ENCODE assay signal across 1 cellular context in the genomic region with DNA sequence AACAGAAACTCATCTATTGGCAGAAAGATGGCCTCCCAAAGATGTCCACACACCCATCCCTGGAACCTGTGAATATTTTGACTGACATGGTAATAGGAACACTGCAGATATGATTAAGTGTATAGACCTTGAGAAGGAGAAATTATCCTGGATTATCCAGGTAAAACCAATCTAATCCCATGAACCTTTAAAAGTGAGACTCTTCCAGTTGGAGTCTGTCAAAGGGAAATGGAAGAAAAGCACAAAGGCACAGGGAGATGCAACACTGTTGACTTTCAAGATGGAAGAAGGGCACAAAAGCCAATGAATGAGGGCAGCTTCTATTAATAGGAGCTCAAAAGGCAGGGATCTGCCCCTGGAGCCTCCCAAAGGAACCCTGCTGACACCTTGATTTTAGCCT.
TF ChIP-seq lines count a peak whose summit lies in the region.

No MANE protein-coding gene starts in this region.

TF ChIP-seq in K562, 482 proteins besides CTCF, POLR2A, EP300 and RAD21 (continued from another document and continues in another):
- TF ChIP-seq, protein P1, sequence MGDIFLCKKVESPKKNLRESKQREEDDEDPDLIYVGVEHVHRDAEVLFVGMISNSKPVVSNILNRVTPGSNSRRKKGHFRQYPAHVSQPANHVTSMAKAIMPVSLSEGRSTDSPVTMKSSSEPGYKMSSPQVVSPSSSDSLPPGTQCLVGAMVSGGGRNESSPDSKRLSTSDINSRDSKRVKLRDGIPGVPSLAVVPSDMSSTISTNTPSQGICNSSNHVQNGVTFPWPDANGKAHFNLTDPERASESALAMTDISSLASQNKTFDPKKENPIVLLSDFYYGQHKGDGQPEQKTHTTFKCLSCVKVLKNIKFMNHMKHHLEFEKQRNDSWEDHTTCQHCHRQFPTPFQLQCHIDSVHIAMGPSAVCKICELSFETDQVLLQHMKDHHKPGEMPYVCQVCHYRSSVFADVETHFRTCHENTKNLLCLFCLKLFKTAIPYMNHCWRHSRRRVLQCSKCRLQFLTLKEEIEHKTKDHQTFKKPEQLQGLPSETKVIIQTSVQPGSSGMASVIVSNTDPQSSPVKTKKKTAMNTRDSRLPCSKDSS (IDR thresholded peaks at IDR 0.05; ENCODE audit: low read depth, partially characterized antibody) = no peak
- TF ChIP-seq ZNF324 (CRISPR knock-in tag; IDR thresholded peaks at IDR 0.05) (no peak), FOXJ2 (tag; IDR thresholded peaks at IDR 0.05) (no peak), NONO (IDR thresholded peaks at IDR 0.05; ENCODE audit: low read depth in 2 of 2, low read length in 1 of 2) (no peak), TCF3 (CRISPR knock-in tag; IDR thresholded peaks at IDR 0.05) (no peak), NCOR1 (IDR thresholded peaks at IDR 0.05) (no peak), TEAD4 (IDR thresholded peaks at IDR 0.05; ENCODE audit: low read length) (no peak), TEAD4 (CRISPR knock-in tag; IDR thresholded peaks at IDR 0.05; ENCODE audit: borderline replicate concordance) (no peak), RNF2 (IDR thresholded peaks at IDR 0.05) (no peak; the same call in 1 of the 2 replicates), DDX20 (tag; IDR thresholded peaks at IDR 0.05; ENCODE audit: low read depth) (peak; percentile 18; the same call in 1 of the 2 replicates), POLR2AphosphoS5 (IDR thresholded peaks at IDR 0.05; ENCODE audit: control insufficient read depth, insufficient read depth, low read depth, low read length) (no peak), MECOM (CRISPR knock-in tag; IDR thresholded peaks at IDR 0.05) (no peak), TBL1XR1 (IDR thresholded peaks at IDR 0.05; ENCODE audit: low read length in 2 of 2) (no peak), MAFK (IDR thresholded peaks at IDR 0.05; ENCODE audit: low read length) (no peak), GABPB2 (CRISPR knock-in tag; conservative IDR thresholded peaks at IDR 0.05) (no peak), PHF8 (IDR thresholded peaks at IDR 0.05; ENCODE audit: borderline replicate concordance, low read length) (no peak), TSC22D4 (tag; IDR thresholded peaks at IDR 0.05) (no peak), RFX5 (IDR thresholded peaks at IDR 0.05; ENCODE audit: low read depth, low read length) (no peak), SRSF3 (IDR thresholded peaks at IDR 0.05; ENCODE audit: insufficient read depth, low read length) (no peak), CBX8 (IDR thresholded peaks at IDR 0.05; ENCODE audit: borderline replicate concordance, extremely low read depth, low read depth, low read length, poor library complexity, severe bottlenecking) (no peak), HNRNPLL (IDR thresholded peaks at IDR 0.05; ENCODE audit: low read depth, low read length, poor library complexity, severe bottlenecking) (no peak), ESRRA (IDR thresholded peaks at IDR 0.05; ENCODE audit: borderline replicate concordance, low read depth) (no peak), FOSL1 (tag; conservative IDR thresholded peaks at IDR 0.05) (no peak), NUFIP1 (IDR thresholded peaks at IDR 0.05; ENCODE audit: partially characterized antibody) (no peak), ZNF232 (CRISPR knock-in tag; IDR thresholded peaks at IDR 0.05) (no peak), CBX3 (IDR thresholded peaks at IDR 0.05; ENCODE audit: borderline replicate concordance in 1 of 2, low read length in 2 of 2) (no peak), ZNF830 (CRISPR knock-in tag; IDR thresholded peaks at IDR 0.05) (no peak), SMARCA4 (IDR thresholded peaks at IDR 0.05) (no peak), WHSC1 (IDR thresholded peaks at IDR 0.05; ENCODE audit: low read length) (no peak), FOXM1 (IDR thresholded peaks at IDR 0.05; ENCODE audit: low read depth) (no peak), FOXM1 (CRISPR knock-in tag; IDR thresholded peaks at IDR 0.05; ENCODE audit: low read depth) (no peak), CXXC5 (CRISPR knock-in tag; IDR thresholded peaks at IDR 0.05) (no peak), SETDB1 (IDR thresholded peaks at IDR 0.05; ENCODE audit: low read length) (no peak)
- TF ChIP-seq, protein P2, sequence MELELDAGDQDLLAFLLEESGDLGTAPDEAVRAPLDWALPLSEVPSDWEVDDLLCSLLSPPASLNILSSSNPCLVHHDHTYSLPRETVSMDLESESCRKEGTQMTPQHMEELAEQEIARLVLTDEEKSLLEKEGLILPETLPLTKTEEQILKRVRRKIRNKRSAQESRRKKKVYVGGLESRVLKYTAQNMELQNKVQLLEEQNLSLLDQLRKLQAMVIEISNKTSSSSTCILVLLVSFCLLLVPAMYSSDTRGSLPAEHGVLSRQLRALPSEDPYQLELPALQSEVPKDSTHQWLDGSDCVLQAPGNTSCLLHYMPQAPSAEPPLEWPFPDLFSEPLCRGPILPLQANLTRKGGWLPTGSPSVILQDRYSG (tag; conservative IDR thresholded peaks at IDR 0.05; ENCODE audit: low read depth) = peak; percentile 57; the same call in 1 of the 2 replicates
- TF ChIP-seq, protein P3, sequence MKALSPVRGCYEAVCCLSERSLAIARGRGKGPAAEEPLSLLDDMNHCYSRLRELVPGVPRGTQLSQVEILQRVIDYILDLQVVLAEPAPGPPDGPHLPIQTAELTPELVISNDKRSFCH (CRISPR knock-in tag; IDR thresholded peaks at IDR 0.05) = no peak
- TF ChIP-seq, protein P3 (tag; IDR thresholded peaks at IDR 0.05) = no peak; the same call in 1 of the 2 replicates
- TF ChIP-seq, protein P4, sequence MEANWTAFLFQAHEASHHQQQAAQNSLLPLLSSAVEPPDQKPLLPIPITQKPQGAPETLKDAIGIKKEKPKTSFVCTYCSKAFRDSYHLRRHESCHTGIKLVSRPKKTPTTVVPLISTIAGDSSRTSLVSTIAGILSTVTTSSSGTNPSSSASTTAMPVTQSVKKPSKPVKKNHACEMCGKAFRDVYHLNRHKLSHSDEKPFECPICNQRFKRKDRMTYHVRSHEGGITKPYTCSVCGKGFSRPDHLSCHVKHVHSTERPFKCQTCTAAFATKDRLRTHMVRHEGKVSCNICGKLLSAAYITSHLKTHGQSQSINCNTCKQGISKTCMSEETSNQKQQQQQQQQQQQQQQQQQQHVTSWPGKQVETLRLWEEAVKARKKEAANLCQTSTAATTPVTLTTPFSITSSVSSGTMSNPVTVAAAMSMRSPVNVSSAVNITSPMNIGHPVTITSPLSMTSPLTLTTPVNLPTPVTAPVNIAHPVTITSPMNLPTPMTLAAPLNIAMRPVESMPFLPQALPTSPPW (CRISPR knock-in tag; IDR thresholded peaks at IDR 0.05) = 0 out of 2 replicates have a peak, but pooled peaks have one; percentile 25
- TF ChIP-seq, protein P5, sequence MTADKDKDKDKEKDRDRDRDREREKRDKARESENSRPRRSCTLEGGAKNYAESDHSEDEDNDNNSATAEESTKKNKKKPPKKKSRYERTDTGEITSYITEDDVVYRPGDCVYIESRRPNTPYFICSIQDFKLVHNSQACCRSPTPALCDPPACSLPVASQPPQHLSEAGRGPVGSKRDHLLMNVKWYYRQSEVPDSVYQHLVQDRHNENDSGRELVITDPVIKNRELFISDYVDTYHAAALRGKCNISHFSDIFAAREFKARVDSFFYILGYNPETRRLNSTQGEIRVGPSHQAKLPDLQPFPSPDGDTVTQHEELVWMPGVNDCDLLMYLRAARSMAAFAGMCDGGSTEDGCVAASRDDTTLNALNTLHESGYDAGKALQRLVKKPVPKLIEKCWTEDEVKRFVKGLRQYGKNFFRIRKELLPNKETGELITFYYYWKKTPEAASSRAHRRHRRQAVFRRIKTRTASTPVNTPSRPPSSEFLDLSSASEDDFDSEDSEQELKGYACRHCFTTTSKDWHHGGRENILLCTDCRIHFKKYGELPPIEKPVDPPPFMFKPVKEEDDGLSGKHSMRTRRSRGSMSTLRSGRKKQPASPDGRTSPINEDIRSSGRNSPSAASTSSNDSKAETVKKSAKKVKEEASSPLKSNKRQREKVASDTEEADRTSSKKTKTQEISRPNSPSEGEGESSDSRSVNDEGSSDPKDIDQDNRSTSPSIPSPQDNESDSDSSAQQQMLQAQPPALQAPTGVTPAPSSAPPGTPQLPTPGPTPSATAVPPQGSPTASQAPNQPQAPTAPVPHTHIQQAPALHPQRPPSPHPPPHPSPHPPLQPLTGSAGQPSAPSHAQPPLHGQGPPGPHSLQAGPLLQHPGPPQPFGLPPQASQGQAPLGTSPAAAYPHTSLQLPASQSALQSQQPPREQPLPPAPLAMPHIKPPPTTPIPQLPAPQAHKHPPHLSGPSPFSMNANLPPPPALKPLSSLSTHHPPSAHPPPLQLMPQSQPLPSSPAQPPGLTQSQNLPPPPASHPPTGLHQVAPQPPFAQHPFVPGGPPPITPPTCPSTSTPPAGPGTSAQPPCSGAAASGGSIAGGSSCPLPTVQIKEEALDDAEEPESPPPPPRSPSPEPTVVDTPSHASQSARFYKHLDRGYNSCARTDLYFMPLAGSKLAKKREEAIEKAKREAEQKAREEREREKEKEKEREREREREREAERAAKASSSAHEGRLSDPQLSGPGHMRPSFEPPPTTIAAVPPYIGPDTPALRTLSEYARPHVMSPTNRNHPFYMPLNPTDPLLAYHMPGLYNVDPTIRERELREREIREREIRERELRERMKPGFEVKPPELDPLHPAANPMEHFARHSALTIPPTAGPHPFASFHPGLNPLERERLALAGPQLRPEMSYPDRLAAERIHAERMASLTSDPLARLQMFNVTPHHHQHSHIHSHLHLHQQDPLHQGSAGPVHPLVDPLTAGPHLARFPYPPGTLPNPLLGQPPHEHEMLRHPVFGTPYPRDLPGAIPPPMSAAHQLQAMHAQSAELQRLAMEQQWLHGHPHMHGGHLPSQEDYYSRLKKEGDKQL (CRISPR knock-in tag; IDR thresholded peaks at IDR 0.05; ENCODE audit: borderline replicate concordance) = no peak
- TF ChIP-seq, protein P6, sequence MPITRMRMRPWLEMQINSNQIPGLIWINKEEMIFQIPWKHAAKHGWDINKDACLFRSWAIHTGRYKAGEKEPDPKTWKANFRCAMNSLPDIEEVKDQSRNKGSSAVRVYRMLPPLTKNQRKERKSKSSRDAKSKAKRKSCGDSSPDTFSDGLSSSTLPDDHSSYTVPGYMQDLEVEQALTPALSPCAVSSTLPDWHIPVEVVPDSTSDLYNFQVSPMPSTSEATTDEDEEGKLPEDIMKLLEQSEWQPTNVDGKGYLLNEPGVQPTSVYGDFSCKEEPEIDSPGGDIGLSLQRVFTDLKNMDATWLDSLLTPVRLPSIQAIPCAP (CRISPR knock-in tag; IDR thresholded peaks at IDR 0.05; ENCODE audit: borderline replicate concordance) = no peak
- TF ChIP-seq, protein P7, sequence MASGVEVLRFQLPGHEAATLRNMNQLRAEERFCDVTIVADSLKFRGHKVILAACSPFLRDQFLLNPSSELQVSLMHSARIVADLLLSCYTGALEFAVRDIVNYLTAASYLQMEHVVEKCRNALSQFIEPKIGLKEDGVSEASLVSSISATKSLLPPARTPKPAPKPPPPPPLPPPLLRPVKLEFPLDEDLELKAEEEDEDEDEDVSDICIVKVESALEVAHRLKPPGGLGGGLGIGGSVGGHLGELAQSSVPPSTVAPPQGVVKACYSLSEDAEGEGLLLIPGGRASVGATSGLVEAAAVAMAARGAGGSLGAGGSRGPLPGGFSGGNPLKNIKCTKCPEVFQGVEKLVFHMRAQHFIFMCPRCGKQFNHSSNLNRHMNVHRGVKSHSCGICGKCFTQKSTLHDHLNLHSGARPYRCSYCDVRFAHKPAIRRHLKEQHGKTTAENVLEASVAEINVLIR (CRISPR knock-in tag; IDR thresholded peaks at IDR 0.05) = no peak
- TF ChIP-seq, protein P8, sequence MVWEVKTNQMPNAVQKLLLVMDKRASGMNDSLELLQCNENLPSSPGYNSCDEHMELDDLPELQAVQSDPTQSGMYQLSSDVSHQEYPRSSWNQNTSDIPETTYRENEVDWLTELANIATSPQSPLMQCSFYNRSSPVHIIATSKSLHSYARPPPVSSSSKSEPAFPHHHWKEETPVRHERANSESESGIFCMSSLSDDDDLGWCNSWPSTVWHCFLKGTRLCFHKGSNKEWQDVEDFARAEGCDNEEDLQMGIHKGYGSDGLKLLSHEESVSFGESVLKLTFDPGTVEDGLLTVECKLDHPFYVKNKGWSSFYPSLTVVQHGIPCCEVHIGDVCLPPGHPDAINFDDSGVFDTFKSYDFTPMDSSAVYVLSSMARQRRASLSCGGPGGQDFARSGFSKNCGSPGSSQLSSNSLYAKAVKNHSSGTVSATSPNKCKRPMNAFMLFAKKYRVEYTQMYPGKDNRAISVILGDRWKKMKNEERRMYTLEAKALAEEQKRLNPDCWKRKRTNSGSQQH (CRISPR knock-in tag; IDR thresholded peaks at IDR 0.05) = no peak
- TF ChIP-seq, protein P9, sequence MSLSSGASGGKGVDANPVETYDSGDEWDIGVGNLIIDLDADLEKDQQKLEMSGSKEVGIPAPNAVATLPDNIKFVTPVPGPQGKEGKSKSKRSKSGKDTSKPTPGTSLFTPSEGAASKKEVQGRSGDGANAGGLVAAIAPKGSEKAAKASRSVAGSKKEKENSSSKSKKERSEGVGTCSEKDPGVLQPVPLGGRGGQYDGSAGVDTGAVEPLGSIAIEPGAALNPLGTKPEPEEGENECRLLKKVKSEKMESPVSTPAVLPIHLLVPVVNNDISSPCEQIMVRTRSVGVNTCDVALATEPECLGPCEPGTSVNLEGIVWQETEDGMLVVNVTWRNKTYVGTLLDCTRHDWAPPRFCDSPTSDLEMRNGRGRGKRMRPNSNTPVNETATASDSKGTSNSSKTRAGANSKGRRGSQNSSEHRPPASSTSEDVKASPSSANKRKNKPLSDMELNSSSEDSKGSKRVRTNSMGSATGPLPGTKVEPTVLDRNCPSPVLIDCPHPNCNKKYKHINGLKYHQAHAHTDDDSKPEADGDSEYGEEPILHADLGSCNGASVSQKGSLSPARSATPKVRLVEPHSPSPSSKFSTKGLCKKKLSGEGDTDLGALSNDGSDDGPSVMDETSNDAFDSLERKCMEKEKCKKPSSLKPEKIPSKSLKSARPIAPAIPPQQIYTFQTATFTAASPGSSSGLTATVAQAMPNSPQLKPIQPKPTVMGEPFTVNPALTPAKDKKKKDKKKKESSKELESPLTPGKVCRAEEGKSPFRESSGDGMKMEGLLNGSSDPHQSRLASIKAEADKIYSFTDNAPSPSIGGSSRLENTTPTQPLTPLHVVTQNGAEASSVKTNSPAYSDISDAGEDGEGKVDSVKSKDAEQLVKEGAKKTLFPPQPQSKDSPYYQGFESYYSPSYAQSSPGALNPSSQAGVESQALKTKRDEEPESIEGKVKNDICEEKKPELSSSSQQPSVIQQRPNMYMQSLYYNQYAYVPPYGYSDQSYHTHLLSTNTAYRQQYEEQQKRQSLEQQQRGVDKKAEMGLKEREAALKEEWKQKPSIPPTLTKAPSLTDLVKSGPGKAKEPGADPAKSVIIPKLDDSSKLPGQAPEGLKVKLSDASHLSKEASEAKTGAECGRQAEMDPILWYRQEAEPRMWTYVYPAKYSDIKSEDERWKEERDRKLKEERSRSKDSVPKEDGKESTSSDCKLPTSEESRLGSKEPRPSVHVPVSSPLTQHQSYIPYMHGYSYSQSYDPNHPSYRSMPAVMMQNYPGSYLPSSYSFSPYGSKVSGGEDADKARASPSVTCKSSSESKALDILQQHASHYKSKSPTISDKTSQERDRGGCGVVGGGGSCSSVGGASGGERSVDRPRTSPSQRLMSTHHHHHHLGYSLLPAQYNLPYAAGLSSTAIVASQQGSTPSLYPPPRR (CRISPR knock-in tag; IDR thresholded peaks at IDR 0.05; ENCODE audit: borderline replicate concordance) = no peak
